Comparison of ENCODE assay signal across 9 cellular contexts in genomic region chr2:237092920-237093781, GRCh38. TPM values are rescaled to one million over a fixed set of nuclear protein-coding genes. Genes with fewer than 3 reads are reported as not detected.
DNase-seq lines count a peak whose midpoint lies in the region; ATAC-seq and TF ChIP-seq lines count a peak whose summit lies in the region.
"Had no signal": no experiment of that assay in that cellular context is flagged by ENCODE, and none has a peak within 500 bp of the region (broad histone marks: within the 10 kb centered on the region; RNA-seq: fewer than 3 reads in every experiment).

No MANE protein-coding gene starts in this region.

- no CpG with 5 or more reads among the region's 9 CpGs for WGBS in H9 (ENCODE audit: extremely low coverage, insufficient read length, low lambda C conversion rate)

- H2AK5ac ChIP-seq in H9 (ENCODE audit: insufficient read length, low read length) = no peak overlapping the region

- no peak overlapping the region for H2BK15ac ChIP-seq in H9 (ENCODE audit: low read depth, low read length)

- H4K8ac ChIP-seq in H9 (replicated peaks; ENCODE audit: insufficient read length, low read depth, low read length) = no peak overlapping the region

- CTCF ChIA-PET in activated naive CD4-positive, alpha-beta T cell treated with anti-CD3 and anti-CD28 coated beads, Interleukin-2, amount 10 ng/mL, durations not matched to agents 7 days and 5 days (lab: Charles Lee) = no interaction called here

- no peaks in the 10 kb centered on the region for H3K79me1 ChIP-seq in H9 (ENCODE audit: insufficient read depth, low read depth, low read length, poor library complexity, severe bottlenecking)

- no peak overlapping the region for H3K23ac ChIP-seq in H9 (ENCODE audit: insufficient read length, low read depth, low read length)

- H4K20me1 ChIP-seq in H9 (ENCODE audit: control insufficient read depth, insufficient read depth, insufficient read length) = no peaks in the 10 kb centered on the region

- H2BK120ac ChIP-seq in H9 (ENCODE audit: low read depth, low read length, poor library complexity, severe bottlenecking) = no peak overlapping the region

- no peaks in the 10 kb centered on the region for H3K23me2 ChIP-seq in H9 (ENCODE audit: insufficient read length, low read depth, low read length, poor library complexity, severe bottlenecking)

- no peak overlapping the region for H3K4me2 ChIP-seq in H9 (ENCODE audit: insufficient read depth, insufficient read length, low read length)

- no peak overlapping the region for H3K56ac ChIP-seq in H9 (ENCODE audit: insufficient read length, low read depth, low read length)

- no peak overlapping the region for H3K18ac ChIP-seq in H9 (ENCODE audit: insufficient read length, low read depth, low read length)

- H3K9me3 ChIP-seq in H9 (ENCODE audit: control insufficient read depth, low read depth, low read length) = no peaks in the 10 kb centered on the region
- H3K9me3 ChIP-seq: SJSA1 had no signal

- H2BK5ac ChIP-seq in H9 (ENCODE audit: insufficient read length, low read length) = no peak overlapping the region

- H3K4me3 Mint-ChIP-seq in H9 = no peak overlapping the region
- H3K4me3 Mint-ChIP-seq in activated naive CD4-positive, alpha-beta T cell treated with anti-CD3 and anti-CD28 coated beads, Interleukin-2, amount 10 ng/mL, durations not matched to agents 7 days and 5 days = no peak overlapping the region

- ATAC-seq in SK-N-SH treated with all-trans-retinoic acid at 6 μM for 48 hours = peak; percentile 86
- ATAC-seq in HG02981 (IDR thresholded peaks at IDR 0.05; ENCODE audit: unreplicated experiment) = no peak
- ATAC-seq in HG02885 (IDR thresholded peaks at IDR 0.05; ENCODE audit: poor library complexity, unreplicated experiment) = no peak

- H3K4ac ChIP-seq in H9 (ENCODE audit: low read depth, low read length) = no peak overlapping the region

- no peak overlapping the region for H4K91ac ChIP-seq in H9 (ENCODE audit: insufficient read length, low read depth, low read length)

- H3K36me3 Mint-ChIP-seq in H9 (ENCODE audit: insufficient read depth in 1 of 3, low read depth in 3 of 3) = peaks cover 12 to 49% (median 43%) of the 10 kb centered on the region in 3 experiments
- H3K36me3 Mint-ChIP-seq in activated naive CD4-positive, alpha-beta T cell treated with anti-CD3 and anti-CD28 coated beads, Interleukin-2, amount 10 ng/mL, durations not matched to agents 7 days and 5 days = peaks cover 23% of the 10 kb centered on the region

- no peak overlapping the region for H2BK20ac ChIP-seq in H9 (ENCODE audit: low read depth, low read length, poor library complexity, severe bottlenecking)

- H3K9me3 Mint-ChIP-seq in H9 = no peaks in the 10 kb centered on the region
- no peaks in the 10 kb centered on the region for H3K9me3 Mint-ChIP-seq in activated naive CD4-positive, alpha-beta T cell treated with anti-CD3 and anti-CD28 coated beads, Interleukin-2, amount 10 ng/mL, durations not matched to agents 7 days and 5 days

- H3K14ac ChIP-seq in H9 (ENCODE audit: insufficient read depth, low read length) = no peak overlapping the region

- H2BK12ac ChIP-seq in H9 (ENCODE audit: insufficient read length, low read depth, low read length) = no peak overlapping the region

- H3K27me3 Mint-ChIP-seq in H9 (ENCODE audit: low read depth) = no peaks in the 10 kb centered on the region
- no peaks in the 10 kb centered on the region for H3K27me3 Mint-ChIP-seq in activated naive CD4-positive, alpha-beta T cell treated with anti-CD3 and anti-CD28 coated beads, Interleukin-2, amount 10 ng/mL, durations not matched to agents 7 days and 5 days

- H4K5ac ChIP-seq in H9 (ENCODE audit: insufficient read length, low read depth, low read length) = no peak overlapping the region

- no peaks in the 10 kb centered on the region for H3K4me1 Mint-ChIP-seq in H9
- H3K4me1 Mint-ChIP-seq in activated naive CD4-positive, alpha-beta T cell treated with anti-CD3 and anti-CD28 coated beads, Interleukin-2, amount 10 ng/mL, durations not matched to agents 7 days and 5 days = no peaks in the 10 kb centered on the region

- H3K9ac ChIP-seq in H9 (ENCODE audit: extremely low read depth, insufficient read length, low read length) = no peak overlapping the region

- H2AFZ ChIP-seq in H9 (ENCODE audit: low read length) = no peak overlapping the region

- peak; percentile 47 for TF ChIP-seq CTCF in H9 (conservative IDR thresholded peaks at IDR 0.05)

- no peak overlapping the region for H3K27ac Mint-ChIP-seq in H9
- no peak overlapping the region for H3K27ac Mint-ChIP-seq in activated naive CD4-positive, alpha-beta T cell treated with anti-CD3 and anti-CD28 coated beads, Interleukin-2, amount 10 ng/mL, durations not matched to agents 7 days and 5 days

- DNase-seq in H9 (no peak), glomerular visceral epithelial cell (ENCODE audit: extremely low spot score) (peak; percentile 32), NCI-H2081 treated with DMSO at 0.1 percent for 48 hours (lab: John Stamatoyannopoulos, UW) (no peak)
- DNase-seq in activated naive CD4-positive, alpha-beta T cell treated with anti-CD3 and anti-CD28 coated beads, Interleukin-2, amount 10 ng/mL, durations not matched to agents 7 days and 5 days = no peak

- H3K79me2 ChIP-seq in H9 (ENCODE audit: insufficient read depth, low read length) = no peaks in the 10 kb centered on the region

- H3T11ph ChIP-seq in H9 (ENCODE audit: low read length) = no peak overlapping the region

- H3K4me3 ChIP-seq in skin epidermis = no peak overlapping the region
- H3K4me3 ChIP-seq: SJSA1 had no signal

- H3K27ac ChIP-seq in H9 (ENCODE audit: insufficient read length, low read depth, low read length) (no peak overlapping the region), skin epidermis (peak overlapping the region in 11 of 21 experiments; percentile 12 to 78 (median 57))
- H3K27ac ChIP-seq: SJSA1 had no signal

- no peaks in the 10 kb centered on the region for H3K27me3 ChIP-seq in H9 (ENCODE audit: insufficient read depth, low read length)
- H3K27me3 ChIP-seq: SJSA1 had no signal

- no peaks in the 10 kb centered on the region for H3K4me1 ChIP-seq in H9 (ENCODE audit: insufficient read depth, low read length)

TF ChIP-seq in SK-N-SH treated with all-trans-retinoic acid at 6 μM for 48 hours, 23 proteins besides CTCF, POLR2A, EP300 and RAD21:
- TF ChIP-seq ZNF565 (CRISPR knock-in tag; conservative IDR thresholded peaks at IDR 0.05; ENCODE audit: low read depth) (no peak), BACH2 (CRISPR knock-in tag; IDR thresholded peaks at IDR 0.05; ENCODE audit: borderline replicate concordance) (no peak), GLIS3 (CRISPR knock-in tag; IDR thresholded peaks at IDR 0.05) (no peak), TOX (CRISPR knock-in tag; IDR thresholded peaks at IDR 0.05; ENCODE audit: borderline replicate concordance) (no peak), POU6F1 (CRISPR knock-in tag; IDR thresholded peaks at IDR 0.05; ENCODE audit: borderline replicate concordance, low read depth) (no peak), OSR1 (CRISPR knock-in tag; IDR thresholded peaks at IDR 0.05) (no peak)
TF ChIP-seq in SK-N-SH treated with all-trans-retinoic acid at 6 μM for 48 hours: peak in this region for 0.

RNA-seq across cellular contexts. Expression of gene COPS8, which starts 7.5 kb away (rescaled TPM):
- total RNA-seq in H9 (2021) = 65.2 and 65.7 TPM in 2 replicates
